In the genomic region with DNA sequence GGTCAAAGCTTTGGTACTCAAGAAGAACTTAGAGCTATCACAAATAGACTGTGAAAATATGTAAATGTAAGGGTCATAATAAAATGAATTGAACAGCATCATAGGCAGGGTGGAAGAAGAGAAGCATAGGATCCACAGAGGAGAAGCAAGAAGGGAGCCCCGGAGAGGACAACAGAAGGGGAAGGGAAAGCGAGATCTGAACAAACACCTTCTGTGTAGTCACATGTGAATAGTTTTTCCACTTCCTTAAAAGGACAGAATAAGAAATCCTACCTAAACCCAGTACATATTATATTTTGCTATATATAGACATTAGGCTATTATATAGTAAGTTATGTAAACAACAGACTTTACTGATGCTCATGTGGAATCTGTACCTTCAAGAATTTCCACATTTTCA, we compare ENCODE assay signal across 19 cellular contexts.
"Had no signal": no experiment of that assay in that cellular context is flagged by ENCODE, and none has a peak within 500 bp of the region (broad histone marks: within the 10 kb centered on the region; RNA-seq: fewer than 3 reads in every experiment).

No MANE protein-coding gene starts in this region.

- ATAC-seq: heart left ventricle; left lobe of liver; natural killer cell treated with Interleukin-12 subunit alpha and Interleukin-12 subunit beta and Interleukin-15 and Interleukin-18, amount 100 ng/mL, for 72 hours; stimulated activated naive CD8-positive, alpha-beta T cell treated with anti-CD3 and anti-CD28 coated beads, Interleukin-15, Interleukin-2, amounts not matched to agents 100 U/mL and 50 U/mL, for 24 hours had no signal

- H3K27ac Mint-ChIP-seq: activated CD4-positive, alpha-beta T cell treated with anti-CD3 and anti-CD28 coated beads, Interleukin-2, amount 10 ng/mL, durations not matched to agents 7 days and 5 days; activated naive CD4-positive, alpha-beta T cell treated with anti-CD3 and anti-CD28 coated beads, Interleukin-2, amount 10 ng/mL, durations not matched to agents 7 days and 5 days; natural killer cell treated with Interleukin-12 subunit alpha and Interleukin-12 subunit beta and Interleukin-15 and Interleukin-18, amount 100 ng/mL, for 72 hours had no signal

- H3K36me3 ChIP-seq: colonic mucosa, heart left ventricle, sigmoid colon, suprapubic skin, upper lobe of left lung had no signal

- H3K4me1 Mint-ChIP-seq: activated CD4-positive, alpha-beta T cell treated with anti-CD3 and anti-CD28 coated beads, Interleukin-2, amount 10 ng/mL, durations not matched to agents 7 days and 5 days; activated naive CD4-positive, alpha-beta T cell treated with anti-CD3 and anti-CD28 coated beads, Interleukin-2, amount 10 ng/mL, durations not matched to agents 7 days and 5 days had no signal

- DNase-seq: activated CD4-positive, alpha-beta T cell treated with anti-CD3 and anti-CD28 coated beads, Interleukin-2, amount 10 ng/mL, durations not matched to agents 7 days and 5 days; activated CD4-positive, CD25-positive, alpha-beta regulatory T cell; activated CD8-positive, alpha-beta memory T cell treated with anti-CD3 and anti-CD28 coated beads for 24 hours; activated naive CD4-positive, alpha-beta T cell treated with anti-CD3 and anti-CD28 coated beads, Interleukin-2, amount 10 ng/mL, durations not matched to agents 7 days and 5 days; colonic mucosa; effector CD4-positive, alpha-beta T cell; foreskin melanocyte; heart left ventricle; islet precursor cell; mesenchymal stem cell; occipital lobe; sigmoid colon; stimulated activated CD4-positive, alpha-beta T cell treated with anti-CD3 and anti-CD28 coated beads, Interleukin-12 subunit alpha, Interleukin-12 subunit beta, amount 100 ng/mL, for 4 hours; stimulated activated CD4-positive, alpha-beta T cell treated with anti-CD3 and anti-CD28 coated beads, Interleukin-2, amount 100 ng/mL, for 48 hours; stimulated activated naive CD8-positive, alpha-beta T cell treated with anti-CD3 and anti-CD28 coated beads, Interleukin-15, Interleukin-2, amounts not matched to agents 100 U/mL and 50 U/mL, for 24 hours; upper lobe of left lung had no signal

- H3K27me3 ChIP-seq: colonic mucosa, sigmoid colon, suprapubic skin, upper lobe of left lung had no signal

- H3K4me1 ChIP-seq: colonic mucosa, heart left ventricle, sigmoid colon, suprapubic skin, upper lobe of left lung had no signal

- H3K27ac ChIP-seq: colonic mucosa, heart left ventricle, sigmoid colon, suprapubic skin, upper lobe of left lung had no signal

- H3K4me3 Mint-ChIP-seq: activated CD4-positive, alpha-beta T cell treated with anti-CD3 and anti-CD28 coated beads, Interleukin-2, amount 10 ng/mL, durations not matched to agents 7 days and 5 days; activated naive CD4-positive, alpha-beta T cell treated with anti-CD3 and anti-CD28 coated beads, Interleukin-2, amount 10 ng/mL, durations not matched to agents 7 days and 5 days; natural killer cell treated with Interleukin-12 subunit alpha and Interleukin-12 subunit beta and Interleukin-15 and Interleukin-18, amount 100 ng/mL, for 72 hours had no signal

- H3K9me3 ChIP-seq: colonic mucosa, heart left ventricle, sigmoid colon, suprapubic skin, upper lobe of left lung had no signal

- H3K4me3 ChIP-seq: colonic mucosa, heart left ventricle, sigmoid colon, suprapubic skin, upper lobe of left lung had no signal

- H3K27me3 Mint-ChIP-seq: activated CD4-positive, alpha-beta T cell treated with anti-CD3 and anti-CD28 coated beads, Interleukin-2, amount 10 ng/mL, durations not matched to agents 7 days and 5 days; activated naive CD4-positive, alpha-beta T cell treated with anti-CD3 and anti-CD28 coated beads, Interleukin-2, amount 10 ng/mL, durations not matched to agents 7 days and 5 days had no signal

- H3K36me3 Mint-ChIP-seq: activated naive CD4-positive, alpha-beta T cell treated with anti-CD3 and anti-CD28 coated beads, Interleukin-2, amount 10 ng/mL, durations not matched to agents 7 days and 5 days; natural killer cell treated with Interleukin-12 subunit alpha and Interleukin-12 subunit beta and Interleukin-15 and Interleukin-18, amount 100 ng/mL, for 72 hours had no signal
